1 cellular context compared by ENCODE assay signal in genomic region chr15:52551762-52552161, GRCh38.
TF ChIP-seq lines count a peak whose summit lies in the region.

No MANE protein-coding gene starts in this region.

TF ChIP-seq in HepG2, 621 proteins besides CTCF, POLR2A, EP300 and RAD21:
- TF ChIP-seq SOX5 (CRISPR knock-in tag; IDR thresholded peaks at IDR 0.05; ENCODE audit: borderline replicate concordance): no peak
- no peak for TF ChIP-seq PRDM10 (CRISPR knock-in tag; IDR thresholded peaks at IDR 0.05; ENCODE audit: low read depth)
- TF ChIP-seq SMYD3 (CRISPR knock-in tag; IDR thresholded peaks at IDR 0.05): no peak
- TF ChIP-seq, protein P1, sequence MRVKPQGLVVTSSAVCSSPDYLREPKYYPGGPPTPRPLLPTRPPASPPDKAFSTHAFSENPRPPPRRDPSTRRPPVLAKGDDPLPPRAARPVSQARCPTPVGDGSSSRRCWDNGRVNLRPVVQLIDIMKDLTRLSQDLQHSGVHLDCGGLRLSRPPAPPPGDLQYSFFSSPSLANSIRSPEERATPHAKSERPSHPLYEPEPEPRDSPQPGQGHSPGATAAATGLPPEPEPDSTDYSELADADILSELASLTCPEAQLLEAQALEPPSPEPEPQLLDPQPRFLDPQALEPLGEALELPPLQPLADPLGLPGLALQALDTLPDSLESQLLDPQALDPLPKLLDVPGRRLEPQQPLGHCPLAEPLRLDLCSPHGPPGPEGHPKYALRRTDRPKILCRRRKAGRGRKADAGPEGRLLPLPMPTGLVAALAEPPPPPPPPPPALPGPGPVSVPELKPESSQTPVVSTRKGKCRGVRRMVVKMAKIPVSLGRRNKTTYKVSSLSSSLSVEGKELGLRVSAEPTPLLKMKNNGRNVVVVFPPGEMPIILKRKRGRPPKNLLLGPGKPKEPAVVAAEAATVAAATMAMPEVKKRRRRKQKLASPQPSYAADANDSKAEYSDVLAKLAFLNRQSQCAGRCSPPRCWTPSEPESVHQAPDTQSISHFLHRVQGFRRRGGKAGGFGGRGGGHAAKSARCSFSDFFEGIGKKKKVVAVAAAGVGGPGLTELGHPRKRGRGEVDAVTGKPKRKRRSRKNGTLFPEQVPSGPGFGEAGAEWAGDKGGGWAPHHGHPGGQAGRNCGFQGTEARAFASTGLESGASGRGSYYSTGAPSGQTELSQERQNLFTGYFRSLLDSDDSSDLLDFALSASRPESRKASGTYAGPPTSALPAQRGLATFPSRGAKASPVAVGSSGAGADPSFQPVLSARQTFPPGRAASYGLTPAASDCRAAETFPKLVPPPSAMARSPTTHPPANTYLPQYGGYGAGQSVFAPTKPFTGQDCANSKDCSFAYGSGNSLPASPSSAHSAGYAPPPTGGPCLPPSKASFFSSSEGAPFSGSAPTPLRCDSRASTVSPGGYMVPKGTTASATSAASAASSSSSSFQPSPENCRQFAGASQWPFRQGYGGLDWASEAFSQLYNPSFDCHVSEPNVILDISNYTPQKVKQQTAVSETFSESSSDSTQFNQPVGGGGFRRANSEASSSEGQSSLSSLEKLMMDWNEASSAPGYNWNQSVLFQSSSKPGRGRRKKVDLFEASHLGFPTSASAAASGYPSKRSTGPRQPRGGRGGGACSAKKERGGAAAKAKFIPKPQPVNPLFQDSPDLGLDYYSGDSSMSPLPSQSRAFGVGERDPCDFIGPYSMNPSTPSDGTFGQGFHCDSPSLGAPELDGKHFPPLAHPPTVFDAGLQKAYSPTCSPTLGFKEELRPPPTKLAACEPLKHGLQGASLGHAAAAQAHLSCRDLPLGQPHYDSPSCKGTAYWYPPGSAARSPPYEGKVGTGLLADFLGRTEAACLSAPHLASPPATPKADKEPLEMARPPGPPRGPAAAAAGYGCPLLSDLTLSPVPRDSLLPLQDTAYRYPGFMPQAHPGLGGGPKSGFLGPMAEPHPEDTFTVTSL (CRISPR knock-in tag; IDR thresholded peaks at IDR 0.05; ENCODE audit: borderline replicate concordance): no peak
- no peak for TF ChIP-seq BRF2 (CRISPR knock-in tag; IDR thresholded peaks at IDR 0.05)
- no peak for TF ChIP-seq HOMEZ (CRISPR knock-in tag; IDR thresholded peaks at IDR 0.05; ENCODE audit: low read depth)
- no peak for TF ChIP-seq MXD1 (CRISPR knock-in tag; IDR thresholded peaks at IDR 0.05)
- TF ChIP-seq NFIB (CRISPR knock-in tag; IDR thresholded peaks at IDR 0.05; ENCODE audit: borderline replicate concordance): no peak
- no peak for TF ChIP-seq MAX (IDR thresholded peaks at IDR 0.05)
- TF ChIP-seq, protein P2, sequence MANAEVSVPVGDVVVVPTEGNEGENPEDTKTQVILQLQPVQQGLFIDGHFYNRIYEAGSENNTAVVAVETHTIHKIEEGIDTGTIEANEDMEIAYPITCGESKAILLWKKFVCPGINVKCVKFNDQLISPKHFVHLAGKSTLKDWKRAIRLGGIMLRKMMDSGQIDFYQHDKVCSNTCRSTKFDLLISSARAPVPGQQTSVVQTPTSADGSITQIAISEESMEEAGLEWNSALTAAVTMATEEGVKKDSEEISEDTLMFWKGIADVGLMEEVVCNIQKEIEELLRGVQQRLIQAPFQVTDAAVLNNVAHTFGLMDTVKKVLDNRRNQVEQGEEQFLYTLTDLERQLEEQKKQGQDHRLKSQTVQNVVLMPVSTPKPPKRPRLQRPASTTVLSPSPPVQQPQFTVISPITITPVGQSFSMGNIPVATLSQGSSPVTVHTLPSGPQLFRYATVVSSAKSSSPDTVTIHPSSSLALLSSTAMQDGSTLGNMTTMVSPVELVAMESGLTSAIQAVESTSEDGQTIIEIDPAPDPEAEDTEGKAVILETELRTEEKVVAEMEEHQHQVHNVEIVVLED (CRISPR knock-in tag; IDR thresholded peaks at IDR 0.05; ENCODE audit: borderline replicate concordance): no peak
- TF ChIP-seq PTBP1 (IDR thresholded peaks at IDR 0.05; ENCODE audit: low read depth, low read length, poor library complexity, severe bottlenecking): no peak
- no peak for TF ChIP-seq PBX3 (CRISPR knock-in tag; IDR thresholded peaks at IDR 0.05; ENCODE audit: borderline replicate concordance)
- TF ChIP-seq GATAD1 (CRISPR knock-in tag; IDR thresholded peaks at IDR 0.05): no peak
- TF ChIP-seq ZNF780A (CRISPR knock-in tag; IDR thresholded peaks at IDR 0.05): no peak
